In the genomic region with DNA sequence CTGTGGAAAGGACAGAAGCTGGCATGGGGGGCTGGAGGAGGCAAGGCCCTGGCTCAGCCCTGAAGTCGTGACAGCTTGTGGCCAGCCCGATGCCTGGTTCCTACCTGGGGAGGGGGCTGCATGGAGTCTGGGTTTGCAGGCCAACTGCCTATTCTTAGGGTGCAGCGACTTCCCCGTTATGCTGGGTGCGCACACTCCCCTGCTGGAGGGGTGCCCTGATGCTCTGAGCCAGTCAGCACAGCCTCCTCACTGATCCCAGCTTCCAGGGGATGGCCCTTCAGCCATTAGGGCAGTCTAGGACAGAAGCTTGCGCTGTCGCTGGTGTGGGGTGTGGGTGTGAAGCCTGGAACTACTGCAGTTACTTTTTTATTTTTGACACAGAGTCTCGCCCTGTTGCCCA, we compare ENCODE assay signal across 1 cellular context.
TF ChIP-seq lines count a peak whose summit lies in the region.

No MANE protein-coding gene starts in this region.

TF ChIP-seq in HepG2, 621 proteins besides CTCF, POLR2A, EP300 and RAD21 (continued from another document):
- TF ChIP-seq ELF3 (CRISPR knock-in tag; IDR thresholded peaks at IDR 0.05) = no peak
- no peak for TF ChIP-seq PAF1 (CRISPR knock-in tag; IDR thresholded peaks at IDR 0.05)
